In the genomic region with DNA sequence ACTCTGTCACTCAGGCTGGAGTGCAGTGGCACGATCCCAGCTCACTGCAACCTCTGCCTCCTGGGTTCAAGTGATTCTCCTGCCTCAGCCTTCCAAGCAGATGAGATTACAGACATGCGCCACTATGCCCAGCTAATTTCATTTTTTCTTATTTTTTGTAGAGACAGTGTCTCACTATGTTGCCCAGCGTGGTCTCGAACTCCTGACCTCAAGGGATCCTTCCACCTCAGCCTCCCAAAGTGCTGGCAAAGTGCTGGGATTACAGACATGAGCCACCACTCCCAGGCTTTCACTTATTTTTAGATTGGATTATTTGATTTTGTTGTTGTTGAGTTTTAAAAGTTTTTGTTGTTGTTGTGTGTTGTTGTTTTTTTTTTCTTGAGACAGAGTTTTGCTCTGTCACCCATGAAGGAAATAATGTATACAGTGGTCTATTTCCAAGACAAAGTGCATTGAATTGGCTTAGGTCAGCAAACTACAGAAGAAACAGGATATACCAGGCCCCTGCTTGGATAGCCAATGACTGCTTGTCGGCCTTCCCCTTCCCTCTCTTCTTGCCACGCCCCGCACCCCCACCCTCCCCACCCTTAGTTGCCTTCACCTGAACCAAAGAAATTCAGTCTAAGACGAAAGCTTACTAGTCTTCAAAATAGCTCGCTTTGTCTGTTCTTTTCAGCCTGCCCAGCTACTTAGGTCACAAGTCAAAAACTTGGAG, we compare ENCODE assay signal across 2 cellular contexts.
TF ChIP-seq lines count a peak whose summit lies in the region.

No MANE protein-coding gene starts in this region.

TF ChIP-seq in GM23338, 12 proteins besides CTCF, POLR2A, EP300 and RAD21 (continued from another document):
- TF ChIP-seq EZH2phosphoT487 (IDR thresholded peaks at IDR 0.05; ENCODE audit: unreplicated experiment) (no peak), ZNF331 (CRISPR knock-in tag; IDR thresholded peaks at IDR 0.05; ENCODE audit: low read depth) (no peak), ZNF114 (CRISPR knock-in tag; IDR thresholded peaks at IDR 0.05) (no peak)

TF ChIP-seq in K562, 482 proteins besides CTCF, POLR2A, EP300 and RAD21 (continued from another document and continues in another):
- TF ChIP-seq ZNF639 (CRISPR knock-in tag; conservative IDR thresholded peaks at IDR 0.05 in 1 of 2, IDR thresholded peaks at IDR 0.05 in 1 of 2): 0 out of 4 replicates have a peak, but pooled peaks of 1 of the 2 experiments have one; percentile 50
- TF ChIP-seq, protein P1, sequence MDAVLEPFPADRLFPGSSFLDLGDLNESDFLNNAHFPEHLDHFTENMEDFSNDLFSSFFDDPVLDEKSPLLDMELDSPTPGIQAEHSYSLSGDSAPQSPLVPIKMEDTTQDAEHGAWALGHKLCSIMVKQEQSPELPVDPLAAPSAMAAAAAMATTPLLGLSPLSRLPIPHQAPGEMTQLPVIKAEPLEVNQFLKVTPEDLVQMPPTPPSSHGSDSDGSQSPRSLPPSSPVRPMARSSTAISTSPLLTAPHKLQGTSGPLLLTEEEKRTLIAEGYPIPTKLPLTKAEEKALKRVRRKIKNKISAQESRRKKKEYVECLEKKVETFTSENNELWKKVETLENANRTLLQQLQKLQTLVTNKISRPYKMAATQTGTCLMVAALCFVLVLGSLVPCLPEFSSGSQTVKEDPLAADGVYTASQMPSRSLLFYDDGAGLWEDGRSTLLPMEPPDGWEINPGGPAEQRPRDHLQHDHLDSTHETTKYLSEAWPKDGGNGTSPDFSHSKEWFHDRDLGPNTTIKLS (IDR thresholded peaks at IDR 0.05; ENCODE audit: borderline replicate concordance, low read depth): no peak
- no peak for TF ChIP-seq RBM17 (IDR thresholded peaks at IDR 0.05; ENCODE audit: borderline replicate concordance, low read depth, low read length)
- TF ChIP-seq ZBTB26 (CRISPR knock-in tag; IDR thresholded peaks at IDR 0.05): no peak
- TF ChIP-seq KDM2B (CRISPR knock-in tag; IDR thresholded peaks at IDR 0.05): no peak
- TF ChIP-seq HIVEP1 (CRISPR knock-in tag; IDR thresholded peaks at IDR 0.05): no peak
- no peak for TF ChIP-seq TAF1 (IDR thresholded peaks at IDR 0.05; ENCODE audit: control insufficient read depth, extremely low read depth, insufficient read depth, low read length, severe bottlenecking)
- no peak for TF ChIP-seq SMAD1 (IDR thresholded peaks at IDR 0.05; ENCODE audit: low read depth, low read length, partially characterized antibody)
- no peak for TF ChIP-seq SRSF9 (IDR thresholded peaks at IDR 0.05; ENCODE audit: borderline replicate concordance, low read depth, low read length)
- no peak for TF ChIP-seq CREBBP (IDR thresholded peaks at IDR 0.05; ENCODE audit: low read depth, low read length)
- TF ChIP-seq POLR3G (IDR thresholded peaks at IDR 0.05; ENCODE audit: extremely low read depth, insufficient read length, insufficient replicate concordance): no peak
- TF ChIP-seq SP2 (IDR thresholded peaks at IDR 0.05; ENCODE audit: extremely low read depth, low read depth, low read length, poor library complexity, severe bottlenecking): no peak
- no peak for TF ChIP-seq EHMT2 (IDR thresholded peaks at IDR 0.05)
- peak; percentile 22 for TF ChIP-seq ZFP36 (IDR thresholded peaks at IDR 0.05; ENCODE audit: low read depth, low read length, partially characterized antibody)
- TF ChIP-seq, protein P2, sequence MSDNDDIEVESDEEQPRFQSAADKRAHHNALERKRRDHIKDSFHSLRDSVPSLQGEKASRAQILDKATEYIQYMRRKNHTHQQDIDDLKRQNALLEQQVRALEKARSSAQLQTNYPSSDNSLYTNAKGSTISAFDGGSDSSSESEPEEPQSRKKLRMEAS (CRISPR knock-in tag; IDR thresholded peaks at IDR 0.05): 0 out of 2 replicates have a peak, but pooled peaks have one; percentile 7
- 0 out of 2 replicates have a peak, but pooled peaks have one; percentile 35 for TF ChIP-seq DPF2 (IDR thresholded peaks at IDR 0.05)
- no peak for TF ChIP-seq ZNF668 (CRISPR knock-in tag; IDR thresholded peaks at IDR 0.05)
- TF ChIP-seq, protein P3, sequence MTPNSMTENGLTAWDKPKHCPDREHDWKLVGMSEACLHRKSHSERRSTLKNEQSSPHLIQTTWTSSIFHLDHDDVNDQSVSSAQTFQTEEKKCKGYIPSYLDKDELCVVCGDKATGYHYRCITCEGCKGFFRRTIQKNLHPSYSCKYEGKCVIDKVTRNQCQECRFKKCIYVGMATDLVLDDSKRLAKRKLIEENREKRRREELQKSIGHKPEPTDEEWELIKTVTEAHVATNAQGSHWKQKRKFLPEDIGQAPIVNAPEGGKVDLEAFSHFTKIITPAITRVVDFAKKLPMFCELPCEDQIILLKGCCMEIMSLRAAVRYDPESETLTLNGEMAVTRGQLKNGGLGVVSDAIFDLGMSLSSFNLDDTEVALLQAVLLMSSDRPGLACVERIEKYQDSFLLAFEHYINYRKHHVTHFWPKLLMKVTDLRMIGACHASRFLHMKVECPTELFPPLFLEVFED (CRISPR knock-in tag; conservative IDR thresholded peaks at IDR 0.05): 0 out of 2 replicates have a peak, but pooled peaks have one; percentile 72
- TF ChIP-seq, protein P4, sequence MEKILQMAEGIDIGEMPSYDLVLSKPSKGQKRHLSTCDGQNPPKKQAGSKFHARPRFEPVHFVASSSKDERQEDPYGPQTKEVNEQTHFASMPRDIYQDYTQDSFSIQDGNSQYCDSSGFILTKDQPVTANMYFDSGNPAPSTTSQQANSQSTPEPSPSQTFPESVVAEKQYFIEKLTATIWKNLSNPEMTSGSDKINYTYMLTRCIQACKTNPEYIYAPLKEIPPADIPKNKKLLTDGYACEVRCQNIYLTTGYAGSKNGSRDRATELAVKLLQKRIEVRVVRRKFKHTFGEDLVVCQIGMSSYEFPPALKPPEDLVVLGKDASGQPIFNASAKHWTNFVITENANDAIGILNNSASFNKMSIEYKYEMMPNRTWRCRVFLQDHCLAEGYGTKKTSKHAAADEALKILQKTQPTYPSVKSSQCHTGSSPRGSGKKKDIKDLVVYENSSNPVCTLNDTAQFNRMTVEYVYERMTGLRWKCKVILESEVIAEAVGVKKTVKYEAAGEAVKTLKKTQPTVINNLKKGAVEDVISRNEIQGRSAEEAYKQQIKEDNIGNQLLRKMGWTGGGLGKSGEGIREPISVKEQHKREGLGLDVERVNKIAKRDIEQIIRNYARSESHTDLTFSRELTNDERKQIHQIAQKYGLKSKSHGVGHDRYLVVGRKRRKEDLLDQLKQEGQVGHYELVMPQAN (IDR thresholded peaks at IDR 0.05; ENCODE audit: borderline replicate concordance): 0 out of 2 replicates have a peak, but pooled peaks have one; percentile 20
- TF ChIP-seq VEZF1 (CRISPR knock-in tag; IDR thresholded peaks at IDR 0.05): no peak
- TF ChIP-seq PHTF2 (CRISPR knock-in tag; IDR thresholded peaks at IDR 0.05): no peak
- no peak for TF ChIP-seq ZBTB2 (IDR thresholded peaks at IDR 0.05)
- peak; percentile 81 for TF ChIP-seq MAFF (IDR thresholded peaks at IDR 0.05; ENCODE audit: low read length)
- TF ChIP-seq ZNF695 (CRISPR knock-in tag; IDR thresholded peaks at IDR 0.05): no peak
- TF ChIP-seq, protein P5, sequence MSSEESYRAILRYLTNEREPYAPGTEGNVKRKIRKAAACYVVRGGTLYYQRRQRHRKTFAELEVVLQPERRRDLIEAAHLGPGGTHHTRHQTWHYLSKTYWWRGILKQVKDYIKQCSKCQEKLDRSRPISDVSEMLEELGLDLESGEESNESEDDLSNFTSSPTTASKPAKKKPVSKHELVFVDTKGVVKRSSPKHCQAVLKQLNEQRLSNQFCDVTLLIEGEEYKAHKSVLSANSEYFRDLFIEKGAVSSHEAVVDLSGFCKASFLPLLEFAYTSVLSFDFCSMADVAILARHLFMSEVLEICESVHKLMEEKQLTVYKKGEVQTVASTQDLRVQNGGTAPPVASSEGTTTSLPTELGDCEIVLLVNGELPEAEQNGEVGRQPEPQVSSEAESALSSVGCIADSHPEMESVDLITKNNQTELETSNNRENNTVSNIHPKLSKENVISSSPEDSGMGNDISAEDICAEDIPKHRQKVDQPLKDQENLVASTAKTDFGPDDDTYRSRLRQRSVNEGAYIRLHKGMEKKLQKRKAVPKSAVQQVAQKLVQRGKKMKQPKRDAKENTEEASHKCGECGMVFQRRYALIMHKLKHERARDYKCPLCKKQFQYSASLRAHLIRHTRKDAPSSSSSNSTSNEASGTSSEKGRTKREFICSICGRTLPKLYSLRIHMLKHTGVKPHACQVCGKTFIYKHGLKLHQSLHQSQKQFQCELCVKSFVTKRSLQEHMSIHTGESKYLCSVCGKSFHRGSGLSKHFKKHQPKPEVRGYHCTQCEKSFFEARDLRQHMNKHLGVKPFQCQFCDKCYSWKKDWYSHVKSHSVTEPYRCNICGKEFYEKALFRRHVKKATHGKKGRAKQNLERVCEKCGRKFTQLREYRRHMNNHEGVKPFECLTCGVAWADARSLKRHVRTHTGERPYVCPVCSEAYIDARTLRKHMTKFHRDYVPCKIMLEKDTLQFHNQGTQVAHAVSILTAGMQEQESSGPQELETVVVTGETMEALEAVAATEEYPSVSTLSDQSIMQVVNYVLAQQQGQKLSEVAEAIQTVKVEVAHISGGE (CRISPR knock-in tag; IDR thresholded peaks at IDR 0.05): no peak
- peak; percentile 6 for TF ChIP-seq CHD4 (IDR thresholded peaks at IDR 0.05; ENCODE audit: insufficient read depth, insufficient replicate concordance, low read depth, low read length, poor library complexity, severe bottlenecking)
- TF ChIP-seq, protein P6, sequence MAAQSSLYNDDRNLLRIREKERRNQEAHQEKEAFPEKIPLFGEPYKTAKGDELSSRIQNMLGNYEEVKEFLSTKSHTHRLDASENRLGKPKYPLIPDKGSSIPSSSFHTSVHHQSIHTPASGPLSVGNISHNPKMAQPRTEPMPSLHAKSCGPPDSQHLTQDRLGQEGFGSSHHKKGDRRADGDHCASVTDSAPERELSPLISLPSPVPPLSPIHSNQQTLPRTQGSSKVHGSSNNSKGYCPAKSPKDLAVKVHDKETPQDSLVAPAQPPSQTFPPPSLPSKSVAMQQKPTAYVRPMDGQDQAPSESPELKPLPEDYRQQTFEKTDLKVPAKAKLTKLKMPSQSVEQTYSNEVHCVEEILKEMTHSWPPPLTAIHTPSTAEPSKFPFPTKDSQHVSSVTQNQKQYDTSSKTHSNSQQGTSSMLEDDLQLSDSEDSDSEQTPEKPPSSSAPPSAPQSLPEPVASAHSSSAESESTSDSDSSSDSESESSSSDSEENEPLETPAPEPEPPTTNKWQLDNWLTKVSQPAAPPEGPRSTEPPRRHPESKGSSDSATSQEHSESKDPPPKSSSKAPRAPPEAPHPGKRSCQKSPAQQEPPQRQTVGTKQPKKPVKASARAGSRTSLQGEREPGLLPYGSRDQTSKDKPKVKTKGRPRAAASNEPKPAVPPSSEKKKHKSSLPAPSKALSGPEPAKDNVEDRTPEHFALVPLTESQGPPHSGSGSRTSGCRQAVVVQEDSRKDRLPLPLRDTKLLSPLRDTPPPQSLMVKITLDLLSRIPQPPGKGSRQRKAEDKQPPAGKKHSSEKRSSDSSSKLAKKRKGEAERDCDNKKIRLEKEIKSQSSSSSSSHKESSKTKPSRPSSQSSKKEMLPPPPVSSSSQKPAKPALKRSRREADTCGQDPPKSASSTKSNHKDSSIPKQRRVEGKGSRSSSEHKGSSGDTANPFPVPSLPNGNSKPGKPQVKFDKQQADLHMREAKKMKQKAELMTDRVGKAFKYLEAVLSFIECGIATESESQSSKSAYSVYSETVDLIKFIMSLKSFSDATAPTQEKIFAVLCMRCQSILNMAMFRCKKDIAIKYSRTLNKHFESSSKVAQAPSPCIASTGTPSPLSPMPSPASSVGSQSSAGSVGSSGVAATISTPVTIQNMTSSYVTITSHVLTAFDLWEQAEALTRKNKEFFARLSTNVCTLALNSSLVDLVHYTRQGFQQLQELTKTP (IDR thresholded peaks at IDR 0.05; ENCODE audit: low read depth in 1 of 2, partially characterized antibody in 2 of 2): no peak
- TF ChIP-seq ZNF143 (CRISPR knock-in tag; IDR thresholded peaks at IDR 0.05): peak; percentile 26; the same call in 1 of the 2 replicates
- 0 out of 2 replicates have a peak, but pooled peaks have one; percentile 8 for TF ChIP-seq ZNF121 (CRISPR knock-in tag; conservative IDR thresholded peaks at IDR 0.05)
- TF ChIP-seq PPARD (CRISPR knock-in tag; IDR thresholded peaks at IDR 0.05): no peak
- TF ChIP-seq C11orf30 (IDR thresholded peaks at IDR 0.05; ENCODE audit: low read depth): no peak; the same call in 1 of the 2 replicates
- no peak for TF ChIP-seq HDAC3 (IDR thresholded peaks at IDR 0.05; ENCODE audit: borderline replicate concordance, partially characterized antibody)
